Comparison of ENCODE assay signal across 1 cellular context in genomic region chr14:80974338-80975078, GRCh38.
TF ChIP-seq lines count a peak whose summit lies in the region.

No MANE protein-coding gene starts in this region.

TF ChIP-seq in HepG2, 621 proteins besides CTCF, POLR2A, EP300 and RAD21:
- peak; percentile 38; the same call in 1 of the 2 replicates for TF ChIP-seq MAFF (IDR thresholded peaks at IDR 0.05; ENCODE audit: low read depth, low read length)
- no peak for TF ChIP-seq FOXJ3 (CRISPR knock-in tag; IDR thresholded peaks at IDR 0.05; ENCODE audit: borderline replicate concordance)
- peak in 1 of 2 experiments; percentile 54; a peak in 2 of 4 replicates for TF ChIP-seq MAFK (conservative IDR thresholded peaks at IDR 0.05 in 1 of 2, IDR thresholded peaks at IDR 0.05 in 1 of 2; ENCODE audit: low read length in 2 of 2)
